8 cellular contexts compared by ENCODE assay signal in genomic region chr16:67528222-67528869, GRCh38. TPM values are rescaled to one million over a fixed set of nuclear protein-coding genes. Genes with fewer than 3 reads are reported as not detected.
A peak's percentile ranks its signal among the peaks of the same experiment; 100 is the strongest.
DNase-seq lines count a peak whose midpoint lies in the region; ATAC-seq and TF ChIP-seq lines count a peak whose summit lies in the region.

Gene RIPOR1, plus strand, starts transcription at chr16:67528829. Its CDS starts 9,618 bp downstream, at chr16:67538447.

- H3K9ac ChIP-seq in trophoblast cell (ENCODE audit: low read length): peak within 1 kb of the TSS; percentile 3

- peak within 1 kb of the TSS; percentile 64 for H4K8ac ChIP-seq in trophoblast cell (ENCODE audit: low read depth, low read length)

- H3K18ac ChIP-seq in trophoblast cell (ENCODE audit: low read length): peak within 1 kb of the TSS; percentile 95

- H3K27ac ChIP-seq in A673 (ENCODE audit: low read depth, low read length, poor library complexity, severe bottlenecking) (peak within 1 kb of the TSS; percentile 74), ascending aorta (peak within 1 kb of the TSS; percentile 93 to 99), trophoblast cell (ENCODE audit: low read depth, low read length) (peak within 1 kb of the TSS; percentile 39)

- H4K91ac ChIP-seq in trophoblast cell (ENCODE audit: low read depth, low read length): peak within 1 kb of the TSS; percentile 68

- ATAC-seq in GM18909 (IDR thresholded peaks at IDR 0.05; ENCODE audit: poor library complexity, unreplicated experiment): peak; percentile 25
- peak; percentile 60 to 76 for ATAC-seq in left cardiac atrium
- ATAC-seq in GM21447 (IDR thresholded peaks at IDR 0.05; ENCODE audit: unreplicated experiment): no peak
- no peak for ATAC-seq in HG02981 (IDR thresholded peaks at IDR 0.05; ENCODE audit: unreplicated experiment)

- no CpG with 5 or more reads among the region's 45 CpGs for WGBS in trophoblast cell (ENCODE audit: extremely low coverage, insufficient coverage, insufficient read length)

- H3K4me2 ChIP-seq in trophoblast cell (ENCODE audit: low read length): peak within 1 kb of the TSS; percentile 76

- H2BK120ac ChIP-seq in trophoblast cell (ENCODE audit: insufficient read depth, low read length, poor library complexity): peak within 1 kb of the TSS; percentile 62

- H3K14ac ChIP-seq in trophoblast cell (ENCODE audit: low read length): peak within 1 kb of the TSS; percentile 97

- peak within 1 kb of the TSS; percentile 71 for H2BK12ac ChIP-seq in trophoblast cell (ENCODE audit: low read length)

- peak within 1 kb of the TSS; percentile 92 for H4K12ac ChIP-seq in trophoblast cell (ENCODE audit: low read depth, low read length)

- TF ChIP-seq CTCF in A673 (conservative IDR thresholded peaks at IDR 0.05; ENCODE audit: low read depth, low read length) (no peak), ascending aorta (IDR thresholded peaks at IDR 0.05) (peak in 1 of 3 experiments; percentile 11)

- peak within 1 kb of the TSS; percentile 38 for H2AK5ac ChIP-seq in trophoblast cell (ENCODE audit: low read length)

- CTCF ChIA-PET in A673 (lab: Charles Lee): interaction anchor here (0.6 to 1.2 kb wide), 3 partner anchors 8 to 557 kb away, joined by 3 to 6 read pairs (median 4); partner anchors contain the start of gene NFATC3

- H3K23ac ChIP-seq in trophoblast cell (ENCODE audit: low read length): no peak within 1 kb of the TSS

- H3K4me1 ChIP-seq in A673 (ENCODE audit: insufficient read depth, low read length, poor library complexity, severe bottlenecking) (peaks cover 13% of the 10 kb centered on the region), ascending aorta (peaks cover 7 to 9% of the 10 kb centered on the region in 2 donors), trophoblast cell (ENCODE audit: control insufficient read depth in 1 of 2, insufficient read depth in 2 of 2, low read length in 2 of 2) (peaks cover 36 to 39% of the 10 kb centered on the region in 2 experiments)

- H3K4ac ChIP-seq in trophoblast cell (ENCODE audit: low read depth, low read length): peak within 1 kb of the TSS; percentile 13

- no peaks in the 10 kb centered on the region for H3K27me3 ChIP-seq in A673 (replicated peaks; ENCODE audit: insufficient read depth, low read depth, low read length, poor library complexity)
- H3K27me3 ChIP-seq in ascending aorta: no peaks in the 10 kb centered on the region
- H3K27me3 ChIP-seq in trophoblast cell (ENCODE audit: insufficient read depth, low read length): no peaks in the 10 kb centered on the region

- intact Hi-C loops in A673 (cut with micrococcal nuclease; ENCODE audit: unreplicated experiment): loop anchor here (10.0 kb wide), 1 partner anchor 516 kb away; no protein-coding TSS in a partner anchor
- intact Hi-C loops in ascending aorta (cut with DNase I): loop anchor here (5.0 to 10.0 kb wide), 3 partner anchors 279 to 436 kb away; partner anchors contain the start of genes PSMB10, RANBP10, SLC12A4 and TSNAXIP1
- intact Hi-C loops in left cardiac atrium (cut with DNase I): loop anchor here (2.0 to 10.0 kb wide), 2 partner anchors 34 to 136 kb away; partner anchors contain the start of genes ACD (in 1 of the 2), C16orf86 (in 1 of the 2), CTCF (in 1 of the 2) and ENKD1 (in 1 of the 2)

- peaks cover 12% of the 10 kb centered on the region for H3K79me2 ChIP-seq in trophoblast cell (ENCODE audit: control insufficient read depth, insufficient read depth, low read length, poor library complexity)

- H3K4me3 ChIP-seq in A673 (ENCODE audit: low read depth, low read length, poor library complexity, severe bottlenecking): peak within 1 kb of the TSS; percentile 85
- H3K4me3 ChIP-seq in ascending aorta: peak within 1 kb of the TSS; percentile 77 to 97
- H3K4me3 ChIP-seq in trophoblast cell (ENCODE audit: low read depth, low read length): peak within 1 kb of the TSS; percentile 76

- H3K9me3 ChIP-seq in A673 (ENCODE audit: low read depth, low read length, poor library complexity, severe bottlenecking): no peaks in the 10 kb centered on the region
- no peaks in the 10 kb centered on the region for H3K9me3 ChIP-seq in ascending aorta
- H3K9me3 ChIP-seq in trophoblast cell (ENCODE audit: insufficient read depth, low read depth, low read length): no peaks in the 10 kb centered on the region

- peak; percentile 46 for DNase-seq in A673 (ENCODE audit: low spot score)
- peak; percentile 79 for DNase-seq in RPMI8226
- DNase-seq in ascending aorta (ENCODE audit: low spot score in 2 of 2): peak in 1 of 2 donors; percentile 85
- DNase-seq in left cardiac atrium: peak; percentile 79
- DNase-seq in trophoblast cell: peak in 1 of 2 donors; percentile 59

- no TSS peak for BruUV-seq in A673 (replicated peaks; lab: Mats Ljungman, UMichigan)

- peak within 1 kb of the TSS; percentile 88 for H2AFZ ChIP-seq in trophoblast cell (ENCODE audit: insufficient read depth, low read length, poor library complexity)

- POLR2A ChIA-PET in A673 (lab: Charles Lee; ENCODE audit: low non-redundant PET): no interaction called here

- peaks cover 24% of the 10 kb centered on the region for H3K79me1 ChIP-seq in trophoblast cell (ENCODE audit: low read length)

- no peaks in the 10 kb centered on the region for H3K36me3 ChIP-seq in A673 (ENCODE audit: insufficient read depth, low read length, poor library complexity, severe bottlenecking)
- no peaks in the 10 kb centered on the region for H3K36me3 ChIP-seq in ascending aorta
- no peaks in the 10 kb centered on the region for H3K36me3 ChIP-seq in trophoblast cell (ENCODE audit: control insufficient read depth in 1 of 2, insufficient read depth in 2 of 2, low read length in 2 of 2)

- H2BK5ac ChIP-seq in trophoblast cell (ENCODE audit: low read depth, low read length, poor library complexity): peak within 1 kb of the TSS; percentile 35

RNA-seq across cellular contexts. Expression of gene RIPOR1, which starts in this region (rescaled TPM):
- total RNA-seq in A673 (2021) (22.9 and 29.0 TPM in 2 replicates), ascending aorta (182 TPM), left cardiac atrium (10 to 100 TPM; 66.2 to 80.9 TPM)
- polyA plus RNA-seq in trophoblast cell (2013): 36.1 and 37.6 TPM in 2 replicates

Comparison
In these comparisons a context has a peak if more than half of its experiments do, and no peak if none do; other contexts are left out.
1. H3K27ac ChIP-seq: peak in every context shown above with its lines; median percentile 96 in ascending aorta; 74 in A673; 39 in trophoblast cell.
2. ATAC-seq: peak in GM18909 (single experiment) and left cardiac atrium (2 of 2); none in GM21447 (single experiment) and HG02981 (single experiment).
3. Peak in every context shown above with its lines, with median percentiles within 50 percentile points of each other: H3K4me3 ChIP-seq.